Comparison of ENCODE assay signal across 13 cellular contexts in genomic region chr10:58017719-58018367, GRCh38.
A peak's percentile ranks its signal among the peaks of the same experiment; 100 is the strongest.
DNase-seq lines count a peak whose midpoint lies in the region; ATAC-seq, FAIRE-seq and TF ChIP-seq lines count a peak whose summit lies in the region.
"Had no signal": no experiment of that assay in that cellular context is flagged by ENCODE, and none has a peak within 500 bp of the region (broad histone marks: within the 10 kb centered on the region; RNA-seq: fewer than 3 reads in every experiment).

No MANE protein-coding gene starts in this region.

- ATAC-seq in HG02973 (IDR thresholded peaks at IDR 0.05; ENCODE audit: unreplicated experiment) (no peak), lower lobe of right lung (no peak)
- ATAC-seq: stimulated activated naive B cell treated with anti-CD40 and anti-IgM and Interleukin-4, amounts not matched to agents 10 μg/mL and 1 μg/mL and 100 μg/mL, for 72 hours; WTC11 had no signal

- H3K79me2 ChIP-seq in H1 (ENCODE audit: control insufficient read depth in 1 of 2, insufficient read depth in 2 of 2, low read length in 2 of 2) = no peaks in the 10 kb centered on the region

- 93% methylated on average over 5 of the region's 5 CpGs; no CpG with 5 or more reads in 1 of the 2 experiments for WGBS in H1 (ENCODE audit: extremely low coverage in 1 of 2, insufficient coverage in 1 of 2, insufficient read length in 1 of 2, insufficient replicate concordance in 2 of 2, low coverage in 1 of 2, low lambda C conversion rate in 2 of 2, missing lambda C conversion rate in 1 of 2), 2 experiments

- no peak overlapping the region for H4K8ac ChIP-seq in H1 (ENCODE audit: extremely low read depth, insufficient read depth, low read length)

- H2BK120ac ChIP-seq in H1 (replicated peaks; ENCODE audit: low read depth, low read length) = no peak overlapping the region

- CTCF ChIA-PET in RWPE1 (lab: Yijun Ruan, JAX) = no interaction called here
- CTCF ChIA-PET in H1 (lab: Charles Lee; ENCODE audit: partially characterized antibody) = interaction anchor here (0.6 kb wide), 1 partner anchor 331 kb away, joined by 3 read pairs; no protein-coding TSS in a partner anchor

- no peak for TF ChIP-seq EP300 in H1 (IDR thresholded peaks at IDR 0.05; ENCODE audit: borderline replicate concordance in 1 of 2, low read depth in 2 of 2, low read length in 2 of 2)

- no peak overlapping the region for H3K4me2 ChIP-seq in H1 (ENCODE audit: insufficient read depth in 1 of 2, low read depth in 2 of 2, low read length in 2 of 2)

- no peak overlapping the region; the same call in 1 of the 2 replicates for H3K27ac ChIP-seq in RWPE1
- H3K27ac ChIP-seq in H1 (ENCODE audit: low read depth, low read length) = no peak overlapping the region
- H3K27ac ChIP-seq in lower lobe of right lung = no peak overlapping the region
- H3K27ac ChIP-seq: neutrophil had no signal

- no peak overlapping the region for H2BK15ac ChIP-seq in H1 (ENCODE audit: low read length)

- TF ChIP-seq POLR2A in H1 (IDR thresholded peaks at IDR 0.05; ENCODE audit: control extremely low read depth in 1 of 2, low read depth in 2 of 2, low read length in 2 of 2) = no peak

- H3K18ac ChIP-seq in H1 (ENCODE audit: extremely low read depth, low read length) = no peak overlapping the region

- H3K14ac ChIP-seq in H1 (ENCODE audit: insufficient read length) = no peak overlapping the region

- intact Hi-C loops in lower lobe of right lung (cut with DNase I) = no loop called here

- no peaks in the 10 kb centered on the region for H3K79me1 ChIP-seq in H1 (ENCODE audit: low read depth, low read length)

- H2AK5ac ChIP-seq in H1 (ENCODE audit: low read depth, low read length) = no peak overlapping the region

- H3K27me3 ChIP-seq in H1 (replicated peaks in 1 of 4; ENCODE audit: control insufficient read depth in 3 of 4, extremely low read depth in 1 of 4, insufficient read depth in 3 of 4, low read length in 3 of 4) (no peaks in the 10 kb centered on the region), lower lobe of right lung (ENCODE audit: low read depth) (no peaks in the 10 kb centered on the region), BE2C (no peaks in the 10 kb centered on the region)
- H3K27me3 ChIP-seq: neutrophil had no signal

- no peak overlapping the region for H2BK5ac ChIP-seq in H1 (ENCODE audit: low read depth, low read length)

- peaks cover 0 to 5% (median 0%) of the 10 kb centered on the region in 4 experiments; a peak in 3 of 8 replicates for H3K36me3 ChIP-seq in H1 (ENCODE audit: control insufficient read depth in 2 of 4, insufficient read depth in 4 of 4, low read length in 3 of 4)
- H3K36me3 ChIP-seq in lower lobe of right lung = no peaks in the 10 kb centered on the region
- no peaks in the 10 kb centered on the region for H3K36me3 ChIP-seq in BE2C
- H3K36me3 ChIP-seq: neutrophil had no signal

- H2BK20ac ChIP-seq in H1 (ENCODE audit: low read length) = no peak overlapping the region

- H3K4ac ChIP-seq in H1 (replicated peaks; ENCODE audit: insufficient read length, low read depth, low read length) = no peak overlapping the region

- TF ChIP-seq CTCF in RWPE1 (conservative IDR thresholded peaks at IDR 0.05; ENCODE audit: low read depth) (no peak), H1 (IDR thresholded peaks at IDR 0.05; ENCODE audit: control extremely low read depth in 1 of 3, insufficient read depth in 1 of 3, low read depth in 1 of 3, low read length in 3 of 3) (no peak), retinal pigment epithelial cell (conservative IDR thresholded peaks at IDR 0.05; ENCODE audit: low read depth, low read length) (peak; percentile 19), lower lobe of right lung (IDR thresholded peaks at IDR 0.05) (no peak), BE2C (IDR thresholded peaks at IDR 0.05; ENCODE audit: low read depth, low read length) (no peak; the same call in 1 of the 2 replicates)

- H3K4me3 ChIP-seq in H1 (ENCODE audit: extremely low read depth in 1 of 4, insufficient read depth in 2 of 4, low read depth in 3 of 4, low read length in 4 of 4) = no peak overlapping the region
- H3K4me3 ChIP-seq in retinal pigment epithelial cell (ENCODE audit: low read length) = no peak overlapping the region
- no peak overlapping the region for H3K4me3 ChIP-seq in lower lobe of right lung
- no peak overlapping the region for H3K4me3 ChIP-seq in BE2C (ENCODE audit: low read depth, low read length)

- POLR2A ChIA-PET in RWPE1 (lab: Yijun Ruan, JAX; ENCODE audit: low non-redundant PET) (no interaction called here), H1 (lab: Charles Lee; ENCODE audit: partially characterized antibody) (no interaction called here)

- no peak overlapping the region for H2AFZ ChIP-seq in H1 (ENCODE audit: low read length)

- H4K5ac ChIP-seq in H1 (ENCODE audit: insufficient read length, low read depth, low read length) = no peak overlapping the region

- H3K4me1 ChIP-seq in H1 (replicated peaks in 1 of 4; ENCODE audit: control insufficient read depth in 3 of 4, insufficient read depth in 4 of 4, low read length in 3 of 4) (peaks cover 0 to 13% (median 0%) of the 10 kb centered on the region in 4 experiments; a peak in 1 of 7 replicates), lower lobe of right lung (no peaks in the 10 kb centered on the region), BE2C (no peaks in the 10 kb centered on the region)

- DNase-seq in GM03348 (ENCODE audit: low spot score) (peak; percentile 35), RWPE1 (ENCODE audit: low spot score) (peak; percentile 32), H1 (ENCODE audit: low read depth in 1 of 2, low spot score in 2 of 2) (no peak), retinal pigment epithelial cell (ENCODE audit: low read depth) (no peak), lower lobe of right lung (no peak), BE2C (no peak)
- DNase-seq: DMS79 treated with DMSO at 0.1 percent for 48 hours; NCI-H2227 treated with DMSO at 0.1 percent for 48 hours; stimulated activated naive B cell treated with anti-CD40 and anti-IgM and Interleukin-4, amounts not matched to agents 10 μg/mL and 1 μg/mL and 100 μg/mL, for 72 hours had no signal

- H3K23me2 ChIP-seq in H1 (ENCODE audit: low read depth, low read length) = no peaks in the 10 kb centered on the region

- peak overlapping the region; percentile 44 for H4K91ac ChIP-seq in H1 (replicated peaks; ENCODE audit: insufficient read length, low read length)

- peaks cover 11 to 12% of the 10 kb centered on the region in 2 experiments; a peak in 3 of 4 replicates for H3K9me3 ChIP-seq in H1 (ENCODE audit: insufficient read depth in 2 of 2, low read depth in 1 of 2, low read length in 1 of 2)
- no peaks in the 10 kb centered on the region for H3K9me3 ChIP-seq in lower lobe of right lung
- no peaks in the 10 kb centered on the region for H3K9me3 ChIP-seq in BE2C
- H3K9me3 ChIP-seq: neutrophil had no signal

- no peak overlapping the region for H3K23ac ChIP-seq in H1 (ENCODE audit: insufficient read length)

- H3K9ac ChIP-seq in H1 (replicated peaks in 1 of 4; ENCODE audit: extremely low read depth in 1 of 4, low read depth in 3 of 4, low read length in 3 of 4) = no peak overlapping the region

- no peaks in the 10 kb centered on the region for H4K20me1 ChIP-seq in H1 (replicated peaks in 1 of 2; ENCODE audit: control insufficient read depth in 1 of 2, insufficient read depth in 2 of 2, low read length in 2 of 2)

- no peak overlapping the region for H3K56ac ChIP-seq in H1 (replicated peaks; ENCODE audit: insufficient read length, low read depth, low read length)

- TF ChIP-seq RAD21 in H1 (IDR thresholded peaks at IDR 0.05 in 1 of 2, conservative IDR thresholded peaks at IDR 0.05 in 1 of 2; ENCODE audit: low read depth in 2 of 2, low read length in 2 of 2) = no peak

- FAIRE-seq in H1 (lab: Jason Lieb, UNC) = no peak
- FAIRE-seq: frontal cortex had no signal

- peak overlapping the region; percentile 13; the same call in 1 of the 2 replicates for H2BK12ac ChIP-seq in H1 (ENCODE audit: low read depth, low read length)

TF ChIP-seq in H1, 55 proteins besides CTCF, POLR2A, EP300 and RAD21:
- TF ChIP-seq RNF2 (IDR thresholded peaks at IDR 0.05; ENCODE audit: borderline replicate concordance, low read depth, low read length, missing control alignments, poor library complexity, severe bottlenecking) = no peak

Comparison
In these comparisons a context has a peak if more than half of its experiments do, and no peak if none do; other contexts are left out.
1. DNase-seq: peak in GM03348 (single experiment) and RWPE1 (single experiment); none in H1 (0 of 2), retinal pigment epithelial cell (single experiment), lower lobe of right lung (single experiment) and BE2C (single experiment).